In genomic region chr14:95666450-95666849, GRCh38 we compare ENCODE assay signal across 19 cellular contexts.
DNase-seq lines count a peak whose midpoint lies in the region; ATAC-seq, FAIRE-seq and TF ChIP-seq lines count a peak whose summit lies in the region.
"Had no signal": no experiment of that assay in that cellular context is flagged by ENCODE, and none has a peak within 500 bp of the region (broad histone marks: within the 10 kb centered on the region; RNA-seq: fewer than 3 reads in every experiment).

No MANE protein-coding gene starts in this region.

- H3K4me1 ChIP-seq in HEK293 (ENCODE audit: control insufficient read depth, insufficient read depth, low read length) (peaks cover 3% of the 10 kb centered on the region; the same call in 1 of the 2 replicates), parathyroid adenoma (peaks cover 60% of the 10 kb centered on the region)
- H3K4me1 ChIP-seq: Peyer's patch, SJSA1 had no signal

- no peak overlapping the region for H3K4me3 ChIP-seq in HEK293 (ENCODE audit: low read depth, low read length)
- peak overlapping the region; percentile 30 for H3K4me3 ChIP-seq in SU-DHL-6 (ENCODE audit: insufficient read depth, low read length, poor library complexity, severe bottlenecking)
- H3K4me3 ChIP-seq in parathyroid adenoma (ENCODE audit: low read depth, low read length) = no peak overlapping the region
- H3K4me3 ChIP-seq: Peyer's patch, SJSA1 had no signal

- DNase-seq in DMS53 (lab: John Stamatoyannopoulos, UW) (peak; percentile 50), DMS53 treated with DMSO at 0.1 percent for 48 hours (lab: John Stamatoyannopoulos, UW; ENCODE audit: unreplicated experiment) (no peak), kidney glomerular epithelial cell (lab: John Stamatoyannopoulos, UW) (no peak), HTR-8/SVneo (ENCODE audit: insufficient read length, low spot score) (no peak)
- DNase-seq: Calu3; CD8-positive, alpha-beta T cell; DND-41; GDM1; NCI-H187; NCI-H2107; NCI-H2227 treated with DMSO at 0.1 percent for 48 hours; NCI-H524 treated with DMSO at 0.1 percent for 48 hours; Peyer's patch had no signal

- H3K9ac ChIP-seq in SU-DHL-6 (ENCODE audit: low read length) (peak overlapping the region; percentile 64), parathyroid adenoma (no peak overlapping the region)

- no peaks in the 10 kb centered on the region for H4K20me1 ChIP-seq in SU-DHL-6 (ENCODE audit: low read depth, low read length)

- CTCF ChIA-PET in HEK293 (lab: Yijun Ruan, JAX) = interaction anchor here (0.6 to 1.0 kb wide), 3 partner anchors 9 to 218 kb away, joined by 3 to 4 read pairs (median 3); no protein-coding TSS in a partner anchor

- POLR2A ChIA-PET in HEK293 (lab: Yijun Ruan, JAX) = no interaction called here

- peak overlapping the region; percentile 70 for H3K4me2 ChIP-seq in SU-DHL-6 (ENCODE audit: low read depth, low read length, poor library complexity, severe bottlenecking)
- H3K4me2 ChIP-seq in parathyroid adenoma (ENCODE audit: low read length) = no peak overlapping the region

- H3K79me2 ChIP-seq in SU-DHL-6 (ENCODE audit: insufficient read depth, low read length) (no peaks in the 10 kb centered on the region), parathyroid adenoma (no peaks in the 10 kb centered on the region)

- H3K9me3 ChIP-seq in HEK293 (ENCODE audit: control insufficient read depth, insufficient read depth, low read depth, low read length) (no peaks in the 10 kb centered on the region), SU-DHL-6 (ENCODE audit: insufficient read depth, low read length) (no peaks in the 10 kb centered on the region), parathyroid adenoma (ENCODE audit: control insufficient read depth, low read length) (no peaks in the 10 kb centered on the region)
- H3K9me3 ChIP-seq: Peyer's patch, SJSA1 had no signal

- TF ChIP-seq CTCF in HEK293 (tag by site-specific recombination; IDR thresholded peaks at IDR 0.05) (no peak), SU-DHL-6 (IDR thresholded peaks at IDR 0.05; ENCODE audit: insufficient read depth, low read length, poor library complexity, severe bottlenecking) (no peak), parathyroid adenoma (IDR thresholded peaks at IDR 0.05) (no peak)

- H3K36me3 ChIP-seq in HEK293 (ENCODE audit: control insufficient read depth in 2 of 2, insufficient read depth in 1 of 2, low read length in 2 of 2) (no peaks in the 10 kb centered on the region), SU-DHL-6 (ENCODE audit: low read length) (no peaks in the 10 kb centered on the region), parathyroid adenoma (ENCODE audit: control insufficient read depth, insufficient read depth, low read length) (no peaks in the 10 kb centered on the region)
- H3K36me3 ChIP-seq: Peyer's patch, SJSA1 had no signal

- no peak overlapping the region for H3K27ac ChIP-seq in HEK293 (ENCODE audit: extremely low read depth, low read depth, low read length)
- peak overlapping the region; percentile 99 for H3K27ac ChIP-seq in SU-DHL-6 (ENCODE audit: low read depth, low read length)
- peak overlapping the region; percentile 90 for H3K27ac ChIP-seq in parathyroid adenoma
- H3K27ac ChIP-seq: 22Rv1, SJSA1 had no signal

- H3K9me2 ChIP-seq in SU-DHL-6 (replicated peaks; ENCODE audit: insufficient read depth, low read length) = no peaks in the 10 kb centered on the region

- H3K27me3 ChIP-seq in SU-DHL-6 (ENCODE audit: low read length) = no peaks in the 10 kb centered on the region
- no peaks in the 10 kb centered on the region for H3K27me3 ChIP-seq in parathyroid adenoma (ENCODE audit: control insufficient read depth, insufficient read depth, low read length)
- H3K27me3 ChIP-seq: Peyer's patch, SJSA1 had no signal

- ATAC-seq in HG03521 (IDR thresholded peaks at IDR 0.05; ENCODE audit: unreplicated experiment) = no peak
- ATAC-seq: CD8-positive, alpha-beta T cell had no signal

- peaks cover 63% of the 10 kb centered on the region for H3F3A ChIP-seq in SU-DHL-6 (ENCODE audit: insufficient read depth)

- H2AFZ ChIP-seq in SU-DHL-6 (ENCODE audit: low read depth, low read length, severe bottlenecking) = no peak overlapping the region
- no peak overlapping the region for H2AFZ ChIP-seq in parathyroid adenoma

- FAIRE-seq in HTR-8/SVneo (lab: Jason Lieb, UNC) = no peak

TF ChIP-seq in HEK293, 187 proteins besides CTCF, POLR2A, EP300 and RAD21:
- TF ChIP-seq ZIC2 (tag by site-specific recombination; IDR thresholded peaks at IDR 0.05) (peak; percentile 15; the same call in 1 of the 2 replicates), ZNF114 (tag by site-specific recombination; IDR thresholded peaks at IDR 0.05) (no peak)
